Comparison of ENCODE assay signal across 1 cellular context in the genomic region with DNA sequence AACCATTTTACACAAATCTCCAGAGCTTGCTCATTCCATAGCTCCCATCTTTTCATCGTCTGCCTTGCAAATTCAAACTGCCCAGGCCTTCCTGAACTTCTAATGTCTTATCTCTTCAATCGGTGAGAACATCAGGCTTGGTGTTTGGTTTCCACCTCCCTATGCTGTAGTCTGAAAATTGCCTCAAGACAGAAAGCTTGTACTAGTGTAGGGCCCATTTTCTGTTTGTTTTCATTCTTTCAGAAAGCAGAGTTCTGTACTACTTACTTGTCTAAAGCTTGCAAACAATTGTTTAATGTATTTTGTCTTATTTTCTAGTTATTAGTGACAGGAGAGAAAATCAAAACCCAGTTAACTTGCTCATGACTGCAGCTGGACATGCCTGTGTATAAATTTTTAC.
A peak's percentile ranks its signal among the peaks of the same experiment; 100 is the strongest.
TF ChIP-seq lines count a peak whose summit lies in the region.

No MANE protein-coding gene starts in this region.

TF ChIP-seq in HEK293, 187 proteins besides CTCF, POLR2A, EP300 and RAD21 (continued from another document):
- TF ChIP-seq, protein P1, sequence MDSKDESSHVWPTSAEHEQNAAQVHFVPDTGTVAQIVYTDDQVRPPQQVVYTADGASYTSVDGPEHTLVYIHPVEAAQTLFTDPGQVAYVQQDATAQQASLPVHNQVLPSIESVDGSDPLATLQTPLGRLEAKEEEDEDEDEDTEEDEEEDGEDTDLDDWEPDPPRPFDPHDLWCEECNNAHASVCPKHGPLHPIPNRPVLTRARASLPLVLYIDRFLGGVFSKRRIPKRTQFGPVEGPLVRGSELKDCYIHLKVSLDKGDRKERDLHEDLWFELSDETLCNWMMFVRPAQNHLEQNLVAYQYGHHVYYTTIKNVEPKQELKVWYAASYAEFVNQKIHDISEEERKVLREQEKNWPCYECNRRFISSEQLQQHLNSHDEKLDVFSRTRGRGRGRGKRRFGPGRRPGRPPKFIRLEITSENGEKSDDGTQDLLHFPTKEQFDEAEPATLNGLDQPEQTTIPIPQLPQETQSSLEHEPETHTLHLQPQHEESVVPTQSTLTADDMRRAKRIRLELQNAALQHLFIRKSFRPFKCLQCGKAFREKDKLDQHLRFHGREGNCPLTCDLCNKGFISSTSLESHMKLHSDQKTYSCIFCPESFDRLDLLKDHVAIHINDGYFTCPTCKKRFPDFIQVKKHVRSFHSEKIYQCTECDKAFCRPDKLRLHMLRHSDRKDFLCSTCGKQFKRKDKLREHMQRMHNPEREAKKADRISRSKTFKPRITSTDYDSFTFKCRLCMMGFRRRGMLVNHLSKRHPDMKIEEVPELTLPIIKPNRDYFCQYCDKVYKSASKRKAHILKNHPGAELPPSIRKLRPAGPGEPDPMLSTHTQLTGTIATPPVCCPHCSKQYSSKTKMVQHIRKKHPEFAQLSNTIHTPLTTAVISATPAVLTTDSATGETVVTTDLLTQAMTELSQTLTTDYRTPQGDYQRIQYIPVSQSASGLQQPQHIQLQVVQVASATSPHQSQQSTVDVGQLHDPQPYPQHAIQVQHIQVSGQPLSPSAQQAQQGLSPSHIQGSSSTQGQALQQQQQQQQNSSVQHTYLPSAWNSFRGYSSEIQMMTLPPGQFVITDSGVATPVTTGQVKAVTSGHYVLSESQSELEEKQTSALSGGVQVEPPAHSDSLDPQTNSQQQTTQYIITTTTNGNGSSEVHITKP (tag by site-specific recombination; IDR thresholded peaks at IDR 0.05), result peak; percentile 29; the same call in 1 of the 2 replicates
- TF ChIP-seq ZNF248 (tag by site-specific recombination; IDR thresholded peaks at IDR 0.05) (no peak), ZNF555 (tag by site-specific recombination; conservative IDR thresholded peaks at IDR 0.05) (no peak), ZNF132 (tag by site-specific recombination; IDR thresholded peaks at IDR 0.05; ENCODE audit: borderline replicate concordance) (no peak)
